Comparison of ENCODE assay signal across 25 cellular contexts in genomic region chr2:195677884-195678283, GRCh38.
"Had no signal": no experiment of that assay in that cellular context is flagged by ENCODE, and none has a peak within 500 bp of the region (broad histone marks: within the 10 kb centered on the region; RNA-seq: fewer than 3 reads in every experiment).

No MANE protein-coding gene starts in this region.

- H3K9me3 ChIP-seq: colonic mucosa, gastroesophageal sphincter, sigmoid colon, upper lobe of left lung, vagina had no signal

- FAIRE-seq: endometrium, keratinocyte, small intestine had no signal

- H3K27me3 ChIP-seq: colonic mucosa, gastroesophageal sphincter, hepatocyte, sigmoid colon, upper lobe of left lung, vagina had no signal

- DNase-seq: activated B cell treated with CpG ODN at 0.5 μM for 24 hours; activated CD4-positive, alpha-beta memory T cell treated with anti-CD3 and anti-CD28 coated beads for 36 hours; activated CD4-positive, alpha-beta T cell treated with anti-CD3 and anti-CD28 coated beads for 48 hours; activated CD8-positive, alpha-beta memory T cell treated with anti-CD3 and anti-CD28 coated beads, Interleukin-2, amount 50 U/mL, for 4 hours; activated gamma-delta T cell; activated T-cell treated with anti-CD3 and anti-CD28 coated beads, Interleukin-2, amount 50 U/mL, for 1 hour; anterior cingulate cortex; cerebellar nuclear complex; colonic mucosa; effector CD8-positive, alpha-beta T cell; left colon; midbrain; sigmoid colon; small intestine; stimulated activated CD4-positive, alpha-beta T cell treated with anti-CD3 and anti-CD28 coated beads, Interleukin-4, amount 100 ng/mL, for 24 hours; stimulated activated CD8-positive, alpha-beta memory T cell treated with anti-CD3 and anti-CD28 coated beads, Interleukin-4, amount 100 ng/mL, for 48 hours; stimulated activated naive CD8-positive, alpha-beta T cell treated with anti-CD3 and anti-CD28 coated beads, Interleukin-15, amount 100 ng/mL, for 72 hours; substantia nigra; upper lobe of left lung had no signal

- H3K4me3 ChIP-seq: colonic mucosa, gastroesophageal sphincter, hepatocyte, sigmoid colon, upper lobe of left lung, vagina had no signal

- H2AFZ ChIP-seq: hepatocyte had no signal

- H3K27ac ChIP-seq: colonic mucosa, gastroesophageal sphincter, hepatocyte, sigmoid colon, upper lobe of left lung, vagina had no signal

- H3K4me1 ChIP-seq: colonic mucosa, gastroesophageal sphincter, sigmoid colon, upper lobe of left lung had no signal

- ATAC-seq: gastroesophageal sphincter; left colon; stimulated activated memory B cell treated with anti-CD40 and anti-IgM and Interleukin-4, amounts not matched to agents 10 μg/mL and 1 μg/mL and 100 μg/mL, for 72 hours; stimulated activated naive CD8-positive, alpha-beta T cell treated with anti-CD3 and anti-CD28 coated beads, Interleukin-15, amount 100 ng/mL, for 72 hours had no signal

- H3K36me3 ChIP-seq: colonic mucosa, sigmoid colon had no signal

- H3K4me2 ChIP-seq: hepatocyte had no signal
